ENCODE assay signal across 1 cellular context in the genomic region with DNA sequence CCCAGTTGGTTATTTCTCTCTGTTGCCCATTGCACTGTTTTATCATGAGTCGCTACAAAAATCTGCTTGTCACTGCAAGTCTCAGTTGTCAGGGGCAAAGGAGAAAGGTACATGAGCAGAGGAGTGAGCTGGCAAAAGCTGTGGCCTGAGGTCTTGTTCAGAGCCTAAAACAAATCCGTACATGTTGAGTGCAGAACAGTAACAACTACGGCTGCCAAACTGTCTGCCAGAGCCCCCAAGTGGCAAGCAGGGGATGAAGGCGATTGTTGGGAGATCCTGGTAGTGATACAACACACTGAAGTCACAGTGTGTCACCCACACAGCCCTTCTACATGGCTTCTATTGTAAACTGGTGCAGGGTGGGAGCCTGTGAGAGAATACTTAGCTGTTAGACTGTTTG.
TF ChIP-seq lines count a peak whose summit lies in the region.

No MANE protein-coding gene starts in this region.

TF ChIP-seq in WTC11, 78 proteins besides CTCF, POLR2A, EP300 and RAD21 (continued from another document):
- TF ChIP-seq E2F4 (CRISPR knock-in tag; IDR thresholded peaks at IDR 0.05; ENCODE audit: borderline replicate concordance, low read depth) = no peak
- TF ChIP-seq SMAD4 (CRISPR knock-in tag; IDR thresholded peaks at IDR 0.05) = no peak
- TF ChIP-seq, protein P1, sequence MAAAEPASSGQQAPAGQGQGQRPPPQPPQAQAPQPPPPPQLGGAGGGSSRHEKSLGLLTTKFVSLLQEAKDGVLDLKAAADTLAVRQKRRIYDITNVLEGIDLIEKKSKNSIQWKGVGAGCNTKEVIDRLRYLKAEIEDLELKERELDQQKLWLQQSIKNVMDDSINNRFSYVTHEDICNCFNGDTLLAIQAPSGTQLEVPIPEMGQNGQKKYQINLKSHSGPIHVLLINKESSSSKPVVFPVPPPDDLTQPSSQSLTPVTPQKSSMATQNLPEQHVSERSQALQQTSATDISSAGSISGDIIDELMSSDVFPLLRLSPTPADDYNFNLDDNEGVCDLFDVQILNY (CRISPR knock-in tag; IDR thresholded peaks at IDR 0.05) = no peak
- TF ChIP-seq CBFB (CRISPR knock-in tag; IDR thresholded peaks at IDR 0.05; ENCODE audit: low read depth) = no peak
- TF ChIP-seq, protein P2, sequence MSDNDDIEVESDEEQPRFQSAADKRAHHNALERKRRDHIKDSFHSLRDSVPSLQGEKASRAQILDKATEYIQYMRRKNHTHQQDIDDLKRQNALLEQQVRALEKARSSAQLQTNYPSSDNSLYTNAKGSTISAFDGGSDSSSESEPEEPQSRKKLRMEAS (CRISPR knock-in tag; IDR thresholded peaks at IDR 0.05) = no peak
- TF ChIP-seq ZNF281 (CRISPR knock-in tag; IDR thresholded peaks at IDR 0.05) = no peak
- no peak for TF ChIP-seq ZNF138 (CRISPR knock-in tag; conservative IDR thresholded peaks at IDR 0.05)
- TF ChIP-seq FOXP1 (CRISPR knock-in tag; IDR thresholded peaks at IDR 0.05; ENCODE audit: borderline replicate concordance) = no peak
- TF ChIP-seq NFYB (CRISPR knock-in tag; conservative IDR thresholded peaks at IDR 0.05; ENCODE audit: low read depth) = no peak
- TF ChIP-seq ZNF671 (CRISPR knock-in tag; IDR thresholded peaks at IDR 0.05) = no peak
- TF ChIP-seq ZSCAN18 (CRISPR knock-in tag; IDR thresholded peaks at IDR 0.05) = no peak
- TF ChIP-seq, protein P3, sequence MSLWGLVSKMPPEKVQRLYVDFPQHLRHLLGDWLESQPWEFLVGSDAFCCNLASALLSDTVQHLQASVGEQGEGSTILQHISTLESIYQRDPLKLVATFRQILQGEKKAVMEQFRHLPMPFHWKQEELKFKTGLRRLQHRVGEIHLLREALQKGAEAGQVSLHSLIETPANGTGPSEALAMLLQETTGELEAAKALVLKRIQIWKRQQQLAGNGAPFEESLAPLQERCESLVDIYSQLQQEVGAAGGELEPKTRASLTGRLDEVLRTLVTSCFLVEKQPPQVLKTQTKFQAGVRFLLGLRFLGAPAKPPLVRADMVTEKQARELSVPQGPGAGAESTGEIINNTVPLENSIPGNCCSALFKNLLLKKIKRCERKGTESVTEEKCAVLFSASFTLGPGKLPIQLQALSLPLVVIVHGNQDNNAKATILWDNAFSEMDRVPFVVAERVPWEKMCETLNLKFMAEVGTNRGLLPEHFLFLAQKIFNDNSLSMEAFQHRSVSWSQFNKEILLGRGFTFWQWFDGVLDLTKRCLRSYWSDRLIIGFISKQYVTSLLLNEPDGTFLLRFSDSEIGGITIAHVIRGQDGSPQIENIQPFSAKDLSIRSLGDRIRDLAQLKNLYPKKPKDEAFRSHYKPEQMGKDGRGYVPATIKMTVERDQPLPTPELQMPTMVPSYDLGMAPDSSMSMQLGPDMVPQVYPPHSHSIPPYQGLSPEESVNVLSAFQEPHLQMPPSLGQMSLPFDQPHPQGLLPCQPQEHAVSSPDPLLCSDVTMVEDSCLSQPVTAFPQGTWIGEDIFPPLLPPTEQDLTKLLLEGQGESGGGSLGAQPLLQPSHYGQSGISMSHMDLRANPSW (CRISPR knock-in tag; conservative IDR thresholded peaks at IDR 0.05; ENCODE audit: low read depth) = no peak
